ENCODE assay signal across 8 cellular contexts in genomic region chr16:22510591-22510990, GRCh38. TPM values are rescaled to one million over a fixed set of nuclear protein-coding genes. Genes with fewer than 3 reads are reported as not detected.
DNase-seq lines count a peak whose midpoint lies in the region; ATAC-seq and TF ChIP-seq lines count a peak whose summit lies in the region.
"Not testable (repeated sequence)": the region's sequence is repeated elsewhere in the genome, so short reads cannot be mapped to it uniquely, and the experiment has no call there.

Gene NPIPB5, plus strand, starts transcription at chr16:22510891. Its CDS starts 2,911 bp downstream, at chr16:22513802.

- H4K20me1 ChIP-seq in osteoblast (ENCODE audit: insufficient read depth, low read length): not testable (repeated sequence)

- H3K4me2 ChIP-seq in osteoblast (ENCODE audit: insufficient read depth, low read length): not testable (repeated sequence)

- H3K4me3 ChIP-seq in AG04450 (ENCODE audit: low read depth, low read length); right lobe of liver; osteoblast (ENCODE audit: insufficient read depth, low read length); thoracic aorta: not testable (repeated sequence)

- H3K27ac ChIP-seq in AG04450 (ENCODE audit: low read depth, low read length); right lobe of liver; osteoblast (ENCODE audit: low read depth, low read length); thoracic aorta: not testable (repeated sequence)

- CTCF ChIA-PET in AG04450 (lab: Charles Lee); activated CD8-positive, alpha-beta memory T cell treated with anti-CD3 and anti-CD28 coated beads for 36 hours (lab: Charles Lee): not testable (repeated sequence)

- H3K9me3 ChIP-seq in AG04450 (ENCODE audit: control insufficient read depth, insufficient read depth, low read length); right lobe of liver; osteoblast (ENCODE audit: low read depth, low read length); thoracic aorta: not testable (repeated sequence)

- not testable (repeated sequence) for DNase-seq in AG04450 (ENCODE audit: low read depth, low spot score); NCI-H460 (ENCODE audit: extremely low read depth, low read depth); cerebellum (ENCODE audit: low spot score); glomerular endothelial cell (ENCODE audit: extremely low read depth, low read depth, low spot score); right lobe of liver; osteoblast (ENCODE audit: insufficient read length, low spot score, missing footprints); thoracic aorta (ENCODE audit: low spot score)

- not testable (repeated sequence) for H2AFZ ChIP-seq in osteoblast (ENCODE audit: low read length)

- not testable (repeated sequence) for TF ChIP-seq POLR2A in right lobe of liver (IDR thresholded peaks at IDR 0.05)

- TF ChIP-seq CTCF in AG04450 (IDR thresholded peaks at IDR 0.05; ENCODE audit: low read depth, low read length); right lobe of liver (IDR thresholded peaks at IDR 0.05); osteoblast (IDR thresholded peaks at IDR 0.05; ENCODE audit: extremely low read depth, low read depth, low read length); thoracic aorta (IDR thresholded peaks at IDR 0.05): not testable (repeated sequence)

- WGBS in right lobe of liver (ENCODE audit: insufficient coverage, low coverage, low lambda C conversion rate, missing lambda C conversion rate): no CpG with 5 or more reads among the region's 4 CpGs

- H3K36me3 ChIP-seq in right lobe of liver; osteoblast (ENCODE audit: insufficient read depth, low read length); thoracic aorta: not testable (repeated sequence)

- ATAC-seq in right lobe of liver; thoracic aorta (ENCODE audit: insufficient number of reproducible peaks, low FRiP score, low read depth): not testable (repeated sequence)

- not testable (repeated sequence) for H3K79me2 ChIP-seq in osteoblast (ENCODE audit: insufficient read depth, low read length)

- POLR2A ChIA-PET in AG04450 (lab: Yijun Ruan, JAX); activated CD8-positive, alpha-beta memory T cell treated with anti-CD3 and anti-CD28 coated beads for 36 hours (lab: Charles Lee): not testable (repeated sequence)

- intact Hi-C loops in right lobe of liver (cut with DNase I): not testable (repeated sequence)

- H3K4me1 ChIP-seq in right lobe of liver; osteoblast (ENCODE audit: insufficient read depth, low read length); thoracic aorta (ENCODE audit: control insufficient read depth in 1 of 2, low read depth in 2 of 2): not testable (repeated sequence)

- not testable (repeated sequence) for H3K27me3 ChIP-seq in AG04450 (ENCODE audit: control insufficient read depth, insufficient read depth, low read length); right lobe of liver; osteoblast (ENCODE audit: insufficient read depth, low read length); thoracic aorta (replicated peaks; ENCODE audit: insufficient read depth)

RNA-seq across cellular contexts. Expression of gene NPIPB5, which starts in this region (rescaled TPM):
- polyA plus RNA-seq in AG04450 (2011; rRNA removed): 21.2 and 29.2 TPM in 2 replicates
- polyA minus RNA-seq in AG04450 (2011; rRNA and poly(A)+ RNA removed): 48.0 and 71.0 TPM in 2 replicates
- total RNA-seq in NCI-H460 (2014; rRNA removed; shearing (Covaris generic)): 41.9 and 70.6 TPM in 2 replicates
- polyA plus RNA-seq in NCI-H460 (2014; cell fraction: nucleus; rRNA removed): 61.3 and 114 TPM in 2 replicates
- total RNA-seq in activated CD8-positive, alpha-beta memory T cell treated with anti-CD3 and anti-CD28 coated beads for 36 hours: 100 to 1,000 TPM; 169 to 184 TPM
- total RNA-seq in cerebellum (363 TPM), glomerular endothelial cell (31.7 and 194 TPM in 2 replicates), right lobe of liver (100 to 1,000 TPM in 1 of 6 experiments, 10 to 100 TPM in 5; 35.5 to 121 (median 64.7) TPM), osteoblast (169 TPM in 2 replicates), thoracic aorta (100 to 1,000 TPM; 421 to 484 TPM)
